ENCODE assay signal across 18 cellular contexts in genomic region chr5:68778467-68778866, GRCh38.
DNase-seq lines count a peak whose midpoint lies in the region; ATAC-seq and TF ChIP-seq lines count a peak whose summit lies in the region.
"Had no signal": no experiment of that assay in that cellular context is flagged by ENCODE, and none has a peak within 500 bp of the region (broad histone marks: within the 10 kb centered on the region; RNA-seq: fewer than 3 reads in every experiment).

No MANE protein-coding gene starts in this region.

- H3K36me3 Mint-ChIP-seq in MCF 10A (ENCODE audit: insufficient read depth, unreplicated experiment), result no peaks in the 10 kb centered on the region
- H3K36me3 Mint-ChIP-seq: CD8-positive, alpha-beta T cell had no signal

- no peaks in the 10 kb centered on the region for H3K4me1 Mint-ChIP-seq in MCF 10A (ENCODE audit: insufficient read depth, unreplicated experiment)

- H3K9me3 ChIP-seq in mammary epithelial cell (replicated peaks; ENCODE audit: insufficient read depth, low read length) (no peaks in the 10 kb centered on the region), MM.1S (replicated peaks; ENCODE audit: insufficient read depth, low read length) (no peaks in the 10 kb centered on the region)
- H3K9me3 ChIP-seq: SJSA1 had no signal

- BruUV-seq in mammary epithelial cell (replicated peaks; lab: Mats Ljungman, UMichigan) (no TSS peak), MCF 10A (replicated peaks; lab: Mats Ljungman, UMichigan) (no TSS peak)

- intact Hi-C loops in mammary epithelial cell (cut with micrococcal nuclease), result no loop called here
- intact Hi-C loops in MCF 10A (cut with micrococcal nuclease), result no loop called here
- intact Hi-C loops in left colon (cut with DNase I, micrococcal nuclease), result no loop called here

- H3K4me2 ChIP-seq in mammary epithelial cell (ENCODE audit: insufficient read depth, low read depth, low read length), result no peak overlapping the region
- H3K4me2 ChIP-seq in MM.1S (ENCODE audit: low read depth, low read length), result no peak overlapping the region

- DNase-seq in mammary epithelial cell (peak; percentile 13), MCF 10A (ENCODE audit: unreplicated experiment) (no peak), MM.1S (peak; percentile 44), left colon (no peak), NCI-H1048 (lab: John Stamatoyannopoulos, UW) (no peak)
- DNase-seq: 8988T; C1 segment of cervical spinal cord; CD8-positive, alpha-beta T cell; NCI-H1105 treated with DMSO at 0.1 percent for 48 hours; NCI-H1694; NCI-H2081 treated with DMSO at 0.1 percent for 48 hours; NCI-H2171 treated with DMSO at 0.1 percent for 48 hours; NCI-H524 treated with DMSO at 0.1 percent for 48 hours; NCI-H82; T-helper 1 cell had no signal

- POLR2A ChIA-PET in MCF 10A (lab: Yijun Ruan, JAX), result no interaction called here

- no peak overlapping the region for H3K27ac Mint-ChIP-seq in MCF 10A (ENCODE audit: low read depth, unreplicated experiment)
- H3K27ac Mint-ChIP-seq: CD8-positive, alpha-beta T cell had no signal

- no peaks in the 10 kb centered on the region for H3K79me2 ChIP-seq in mammary epithelial cell (ENCODE audit: insufficient read depth, low read length)
- H3K79me2 ChIP-seq in MM.1S (ENCODE audit: low read length), result no peaks in the 10 kb centered on the region

- dilution Hi-C loops in mammary epithelial cell (cut with HindIII; ENCODE audit: low sequenced_read_pairs), result no loop called here

- no peaks in the 10 kb centered on the region for H3F3A ChIP-seq in MM.1S (ENCODE audit: insufficient read depth, low read length)

- H3K4me1 ChIP-seq in mammary epithelial cell (ENCODE audit: insufficient read depth, low read length) (no peaks in the 10 kb centered on the region), MM.1S (ENCODE audit: low read length) (no peaks in the 10 kb centered on the region)
- H3K4me1 ChIP-seq: SJSA1 had no signal

- no peaks in the 10 kb centered on the region for H4K20me1 ChIP-seq in mammary epithelial cell (ENCODE audit: insufficient read depth, low read length)
- no peaks in the 10 kb centered on the region for H4K20me1 ChIP-seq in MM.1S (ENCODE audit: insufficient read depth, low read length)

- H3K27me3 ChIP-seq in mammary epithelial cell (ENCODE audit: insufficient read depth, low read length) (peaks cover 2% of the 10 kb centered on the region), MM.1S (replicated peaks; ENCODE audit: insufficient read depth, low read length) (no peaks in the 10 kb centered on the region)
- H3K27me3 ChIP-seq: SJSA1 had no signal

- in situ Hi-C loops in mammary epithelial cell (cut with MboI; ENCODE audit: low sequenced_read_pairs in 2 of 2), result no loop called here

- TF ChIP-seq CTCF in mammary epithelial cell (conservative IDR thresholded peaks at IDR 0.05 in 1 of 2, IDR thresholded peaks at IDR 0.05 in 1 of 2; ENCODE audit: extremely low read depth in 1 of 2, insufficient read depth in 1 of 2, low read depth in 1 of 2, low read length in 2 of 2) (no peak), MCF 10A (IDR thresholded peaks at IDR 0.05; ENCODE audit: unreplicated experiment) (no peak), MM.1S (IDR thresholded peaks at IDR 0.05; ENCODE audit: low read length) (no peak)

- H3K4me3 ChIP-seq in mammary epithelial cell (replicated peaks in 1 of 3; ENCODE audit: insufficient read depth in 1 of 3, low read depth in 2 of 3, low read length in 3 of 3), result no peak overlapping the region
- H3K4me3 ChIP-seq in MM.1S (ENCODE audit: low read length), result no peak overlapping the region
- H3K4me3 ChIP-seq: SJSA1 had no signal

- H3K36me3 ChIP-seq in mammary epithelial cell (ENCODE audit: insufficient read depth, low read length) (no peaks in the 10 kb centered on the region), MM.1S (replicated peaks; ENCODE audit: insufficient read depth, low read length) (no peaks in the 10 kb centered on the region)
- H3K36me3 ChIP-seq: SJSA1 had no signal

- no peaks in the 10 kb centered on the region for H3K9me2 ChIP-seq in MM.1S (replicated peaks; ENCODE audit: insufficient read depth, low read length)

- no peak overlapping the region for H2AFZ ChIP-seq in mammary epithelial cell (ENCODE audit: low read depth, low read length)
- no peak overlapping the region for H2AFZ ChIP-seq in MM.1S (ENCODE audit: low read length)

- ATAC-seq in left colon, result peak; percentile 69
- no peak for ATAC-seq in GM19023 (IDR thresholded peaks at IDR 0.05; ENCODE audit: unreplicated experiment)
- no peak for ATAC-seq in HG03108 (IDR thresholded peaks at IDR 0.05; ENCODE audit: unreplicated experiment)
- ATAC-seq: CD8-positive, alpha-beta T cell had no signal

- H3K9ac ChIP-seq in mammary epithelial cell (ENCODE audit: insufficient read depth, low read length), result no peak overlapping the region
- no peak overlapping the region for H3K9ac ChIP-seq in MM.1S (ENCODE audit: low read length)

- H3K27ac ChIP-seq in mammary epithelial cell (ENCODE audit: insufficient read depth, low read depth, low read length) (no peak overlapping the region), MM.1S (ENCODE audit: low read length) (no peak overlapping the region)
- H3K27ac ChIP-seq: SJSA1 had no signal

- H3K9me3 Mint-ChIP-seq in MCF 10A (ENCODE audit: unreplicated experiment), result peaks cover 7% of the 10 kb centered on the region

- CTCF ChIA-PET in mammary epithelial cell (lab: Charles Lee; ENCODE audit: low non-redundant PET) (no interaction called here), MCF 10A (lab: Yijun Ruan, JAX) (no interaction called here)

- H3K4me3 Mint-ChIP-seq in MCF 10A (ENCODE audit: unreplicated experiment), result no peak overlapping the region
- H3K4me3 Mint-ChIP-seq: CD8-positive, alpha-beta T cell had no signal

- peaks cover 11% of the 10 kb centered on the region for H3K27me3 Mint-ChIP-seq in MCF 10A (ENCODE audit: insufficient read depth, unreplicated experiment)

Comparison
In these comparisons a context has a peak if more than half of its experiments do, and no peak if none do; other contexts are left out.
1. DNase-seq: peak in mammary epithelial cell (single experiment) and MM.1S (single experiment); none in MCF 10A (single experiment), left colon (0 of 2) and NCI-H1048 (single experiment).